1 cellular context compared by ENCODE assay signal in the genomic region with DNA sequence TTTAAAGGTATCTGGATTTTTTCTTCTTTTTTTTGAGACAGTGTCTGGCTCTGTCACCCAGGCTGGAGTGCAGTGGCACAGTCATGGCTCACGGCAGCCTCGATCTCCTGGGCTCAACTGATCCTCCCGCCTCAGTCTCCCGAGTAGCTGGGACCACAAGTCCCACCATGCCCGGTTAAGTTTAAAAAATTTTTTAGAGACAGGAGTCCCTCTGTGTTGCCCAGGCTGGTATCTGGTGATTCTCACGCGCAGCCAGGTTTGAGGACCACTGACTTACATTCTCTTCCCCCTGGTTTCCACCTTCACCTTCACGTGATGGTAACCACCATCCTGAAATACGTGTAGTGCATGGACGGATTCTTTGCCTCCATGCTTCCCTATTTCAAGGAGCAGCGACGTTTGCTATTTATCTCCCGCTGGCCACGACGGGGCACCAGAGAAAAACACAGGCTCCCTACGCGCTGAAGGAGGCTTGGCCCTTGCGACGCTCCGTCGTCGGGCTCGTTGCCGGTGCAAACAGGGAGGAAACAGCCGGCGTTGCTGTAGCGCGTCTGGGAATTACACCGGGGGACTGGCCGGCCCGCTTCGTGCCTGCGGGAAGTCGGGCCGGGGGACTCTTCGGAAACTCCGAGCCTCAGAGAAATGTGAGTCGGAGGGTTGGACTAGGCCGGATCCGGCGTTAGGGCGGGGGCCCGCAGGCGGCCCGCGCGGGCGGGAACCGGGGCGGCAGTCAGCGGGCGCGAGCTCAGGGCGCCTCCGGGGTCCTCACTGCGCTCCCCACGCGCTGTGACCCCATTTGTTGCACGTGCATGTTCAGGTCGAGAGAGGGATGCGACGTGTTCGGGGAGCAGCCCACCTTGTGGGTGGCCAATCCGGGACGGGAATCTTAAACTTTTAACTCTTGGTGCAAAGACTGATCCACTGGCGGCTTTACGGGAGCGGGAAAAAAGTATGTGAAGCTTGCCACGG.
TF ChIP-seq lines count a peak whose summit lies in the region.

A gene with protein sequence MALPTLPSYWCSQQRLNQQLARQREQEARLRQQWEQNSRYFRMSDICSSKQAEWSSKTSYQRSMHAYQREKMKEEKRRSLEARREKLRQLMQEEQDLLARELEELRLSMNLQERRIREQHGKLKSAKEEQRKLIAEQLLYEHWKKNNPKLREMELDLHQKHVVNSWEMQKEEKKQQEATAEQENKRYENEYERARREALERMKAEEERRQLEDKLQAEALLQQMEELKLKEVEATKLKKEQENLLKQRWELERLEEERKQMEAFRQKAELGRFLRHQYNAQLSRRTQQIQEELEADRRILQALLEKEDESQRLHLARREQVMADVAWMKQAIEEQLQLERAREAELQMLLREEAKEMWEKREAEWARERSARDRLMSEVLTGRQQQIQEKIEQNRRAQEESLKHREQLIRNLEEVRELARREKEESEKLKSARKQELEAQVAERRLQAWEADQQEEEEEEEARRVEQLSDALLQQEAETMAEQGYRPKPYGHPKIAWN (plus strand): TSS at position 492 of the 969 bp plus-strand sequence. CDS start 2,753 bp downstream, outside the sequence.

TF ChIP-seq in HepG2, 621 proteins besides CTCF, POLR2A, EP300 and RAD21 (continued from another document and continues in another):
- TF ChIP-seq, protein P1, sequence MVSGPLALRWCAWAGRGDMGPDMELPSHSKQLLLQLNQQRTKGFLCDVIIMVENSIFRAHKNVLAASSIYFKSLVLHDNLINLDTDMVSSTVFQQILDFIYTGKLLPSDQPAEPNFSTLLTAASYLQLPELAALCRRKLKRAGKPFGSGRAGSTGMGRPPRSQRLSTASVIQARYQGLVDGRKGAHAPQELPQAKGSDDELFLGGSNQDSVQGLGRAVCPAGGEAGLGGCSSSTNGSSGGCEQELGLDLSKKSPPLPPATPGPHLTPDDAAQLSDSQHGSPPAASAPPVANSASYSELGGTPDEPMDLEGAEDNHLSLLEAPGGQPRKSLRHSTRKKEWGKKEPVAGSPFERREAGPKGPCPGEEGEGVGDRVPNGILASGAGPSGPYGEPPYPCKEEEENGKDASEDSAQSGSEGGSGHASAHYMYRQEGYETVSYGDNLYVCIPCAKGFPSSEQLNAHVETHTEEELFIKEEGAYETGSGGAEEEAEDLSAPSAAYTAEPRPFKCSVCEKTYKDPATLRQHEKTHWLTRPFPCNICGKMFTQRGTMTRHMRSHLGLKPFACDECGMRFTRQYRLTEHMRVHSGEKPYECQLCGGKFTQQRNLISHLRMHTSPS (CRISPR knock-in tag; IDR thresholded peaks at IDR 0.05; ENCODE audit: low read depth) = peak; percentile 27; the same call in 1 of the 2 replicates
- TF ChIP-seq, protein P2, sequence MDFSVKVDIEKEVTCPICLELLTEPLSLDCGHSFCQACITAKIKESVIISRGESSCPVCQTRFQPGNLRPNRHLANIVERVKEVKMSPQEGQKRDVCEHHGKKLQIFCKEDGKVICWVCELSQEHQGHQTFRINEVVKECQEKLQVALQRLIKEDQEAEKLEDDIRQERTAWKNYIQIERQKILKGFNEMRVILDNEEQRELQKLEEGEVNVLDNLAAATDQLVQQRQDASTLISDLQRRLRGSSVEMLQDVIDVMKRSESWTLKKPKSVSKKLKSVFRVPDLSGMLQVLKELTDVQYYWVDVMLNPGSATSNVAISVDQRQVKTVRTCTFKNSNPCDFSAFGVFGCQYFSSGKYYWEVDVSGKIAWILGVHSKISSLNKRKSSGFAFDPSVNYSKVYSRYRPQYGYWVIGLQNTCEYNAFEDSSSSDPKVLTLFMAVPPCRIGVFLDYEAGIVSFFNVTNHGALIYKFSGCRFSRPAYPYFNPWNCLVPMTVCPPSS (IDR thresholded peaks at IDR 0.05) = no peak
- peak; percentile 86 for TF ChIP-seq ATF7-NPFF (CRISPR knock-in tag; IDR thresholded peaks at IDR 0.05; ENCODE audit: low read depth)
- TF ChIP-seq ZBTB7A (CRISPR knock-in tag; IDR thresholded peaks at IDR 0.05) = peak; percentile 54; the same call in 1 of the 2 replicates
- TF ChIP-seq ELF4 (CRISPR knock-in tag; IDR thresholded peaks at IDR 0.05; ENCODE audit: borderline replicate concordance) = no peak
- TF ChIP-seq NFKB2 (CRISPR knock-in tag; IDR thresholded peaks at IDR 0.05; ENCODE audit: borderline replicate concordance) = peak; percentile 39; the same call in 1 of the 2 replicates
- TF ChIP-seq KDM1A (CRISPR knock-in tag; IDR thresholded peaks at IDR 0.05) = peak; percentile 30; the same call in 1 of the 2 replicates
- no peak for TF ChIP-seq ZNF234 (CRISPR knock-in tag; conservative IDR thresholded peaks at IDR 0.05)
- TF ChIP-seq JDP2 (CRISPR knock-in tag; IDR thresholded peaks at IDR 0.05; ENCODE audit: borderline replicate concordance) = no peak
- no peak for TF ChIP-seq REXO4 (CRISPR knock-in tag; IDR thresholded peaks at IDR 0.05; ENCODE audit: borderline replicate concordance)
- TF ChIP-seq, protein P3, sequence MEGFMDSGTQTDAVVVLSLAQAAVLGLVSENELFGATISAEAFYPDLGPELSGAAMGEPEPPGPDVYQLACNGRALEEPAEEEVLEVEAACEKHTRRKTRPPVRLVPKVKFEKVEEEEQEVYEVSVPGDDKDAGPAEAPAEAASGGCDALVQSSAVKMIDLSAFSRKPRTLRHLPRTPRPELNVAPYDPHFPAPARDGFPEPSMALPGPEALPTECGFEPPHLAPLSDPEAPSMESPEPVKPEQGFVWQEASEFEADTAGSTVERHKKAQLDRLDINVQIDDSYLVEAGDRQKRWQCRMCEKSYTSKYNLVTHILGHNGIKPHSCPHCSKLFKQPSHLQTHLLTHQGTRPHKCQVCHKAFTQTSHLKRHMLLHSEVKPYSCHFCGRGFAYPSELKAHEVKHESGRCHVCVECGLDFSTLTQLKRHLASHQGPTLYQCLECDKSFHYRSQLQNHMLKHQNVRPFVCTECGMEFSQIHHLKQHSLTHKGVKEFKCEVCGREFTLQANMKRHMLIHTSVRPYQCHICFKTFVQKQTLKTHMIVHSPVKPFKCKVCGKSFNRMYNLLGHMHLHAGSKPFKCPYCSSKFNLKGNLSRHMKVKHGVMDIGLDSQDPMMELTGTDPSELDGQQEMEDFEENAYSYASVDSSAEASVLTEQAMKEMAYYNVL (CRISPR knock-in tag; IDR thresholded peaks at IDR 0.05; ENCODE audit: borderline replicate concordance) = no peak
- TF ChIP-seq NFYC (CRISPR knock-in tag; IDR thresholded peaks at IDR 0.05) = no peak; the same call in 1 of the 2 replicates
- TF ChIP-seq ZNF644 (CRISPR knock-in tag; IDR thresholded peaks at IDR 0.05; ENCODE audit: low read depth) = peak; percentile 41; the same call in 1 of the 2 replicates
- peak; percentile 86 for TF ChIP-seq TARDBP (CRISPR knock-in tag; IDR thresholded peaks at IDR 0.05)
- TF ChIP-seq ZNF292 (CRISPR knock-in tag; IDR thresholded peaks at IDR 0.05; ENCODE audit: borderline replicate concordance, low read depth) = peak; percentile 86; the same call in 1 of the 2 replicates
- TF ChIP-seq NAIF1 (CRISPR knock-in tag; IDR thresholded peaks at IDR 0.05; ENCODE audit: borderline replicate concordance) = peak; percentile 51; the same call in 1 of the 2 replicates
- TF ChIP-seq NCOA2 (CRISPR knock-in tag; IDR thresholded peaks at IDR 0.05) = peak; percentile 37
- 0 out of 2 replicates have a peak, but pooled peaks have one; percentile 88 for TF ChIP-seq CHCHD3 (CRISPR knock-in tag; IDR thresholded peaks at IDR 0.05)
- TF ChIP-seq SP5 (CRISPR knock-in tag; IDR thresholded peaks at IDR 0.05; ENCODE audit: borderline replicate concordance, low read depth) = no peak; the same call in 1 of the 2 replicates
- TF ChIP-seq, protein P4, sequence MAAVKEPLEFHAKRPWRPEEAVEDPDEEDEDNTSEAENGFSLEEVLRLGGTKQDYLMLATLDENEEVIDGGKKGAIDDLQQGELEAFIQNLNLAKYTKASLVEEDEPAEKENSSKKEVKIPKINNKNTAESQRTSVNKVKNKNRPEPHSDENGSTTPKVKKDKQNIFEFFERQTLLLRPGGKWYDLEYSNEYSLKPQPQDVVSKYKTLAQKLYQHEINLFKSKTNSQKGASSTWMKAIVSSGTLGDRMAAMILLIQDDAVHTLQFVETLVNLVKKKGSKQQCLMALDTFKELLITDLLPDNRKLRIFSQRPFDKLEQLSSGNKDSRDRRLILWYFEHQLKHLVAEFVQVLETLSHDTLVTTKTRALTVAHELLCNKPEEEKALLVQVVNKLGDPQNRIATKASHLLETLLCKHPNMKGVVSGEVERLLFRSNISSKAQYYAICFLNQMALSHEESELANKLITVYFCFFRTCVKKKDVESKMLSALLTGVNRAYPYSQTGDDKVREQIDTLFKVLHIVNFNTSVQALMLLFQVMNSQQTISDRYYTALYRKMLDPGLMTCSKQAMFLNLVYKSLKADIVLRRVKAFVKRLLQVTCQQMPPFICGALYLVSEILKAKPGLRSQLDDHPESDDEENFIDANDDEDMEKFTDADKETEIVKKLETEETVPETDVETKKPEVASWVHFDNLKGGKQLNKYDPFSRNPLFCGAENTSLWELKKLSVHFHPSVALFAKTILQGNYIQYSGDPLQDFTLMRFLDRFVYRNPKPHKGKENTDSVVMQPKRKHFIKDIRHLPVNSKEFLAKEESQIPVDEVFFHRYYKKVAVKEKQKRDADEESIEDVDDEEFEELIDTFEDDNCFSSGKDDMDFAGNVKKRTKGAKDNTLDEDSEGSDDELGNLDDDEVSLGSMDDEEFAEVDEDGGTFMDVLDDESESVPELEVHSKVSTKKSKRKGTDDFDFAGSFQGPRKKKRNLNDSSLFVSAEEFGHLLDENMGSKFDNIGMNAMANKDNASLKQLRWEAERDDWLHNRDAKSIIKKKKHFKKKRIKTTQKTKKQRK (IDR thresholded peaks at IDR 0.05; ENCODE audit: low read length) = no peak
- TF ChIP-seq ZNF749 (CRISPR knock-in tag; IDR thresholded peaks at IDR 0.05; ENCODE audit: borderline replicate concordance) = no peak
- peak; percentile 62 for TF ChIP-seq ETV5 (CRISPR knock-in tag; IDR thresholded peaks at IDR 0.05; ENCODE audit: borderline replicate concordance)
- TF ChIP-seq LCORL (IDR thresholded peaks at IDR 0.05) = no peak
- no peak for TF ChIP-seq LCORL (CRISPR knock-in tag; IDR thresholded peaks at IDR 0.05)
- TF ChIP-seq, protein P5, sequence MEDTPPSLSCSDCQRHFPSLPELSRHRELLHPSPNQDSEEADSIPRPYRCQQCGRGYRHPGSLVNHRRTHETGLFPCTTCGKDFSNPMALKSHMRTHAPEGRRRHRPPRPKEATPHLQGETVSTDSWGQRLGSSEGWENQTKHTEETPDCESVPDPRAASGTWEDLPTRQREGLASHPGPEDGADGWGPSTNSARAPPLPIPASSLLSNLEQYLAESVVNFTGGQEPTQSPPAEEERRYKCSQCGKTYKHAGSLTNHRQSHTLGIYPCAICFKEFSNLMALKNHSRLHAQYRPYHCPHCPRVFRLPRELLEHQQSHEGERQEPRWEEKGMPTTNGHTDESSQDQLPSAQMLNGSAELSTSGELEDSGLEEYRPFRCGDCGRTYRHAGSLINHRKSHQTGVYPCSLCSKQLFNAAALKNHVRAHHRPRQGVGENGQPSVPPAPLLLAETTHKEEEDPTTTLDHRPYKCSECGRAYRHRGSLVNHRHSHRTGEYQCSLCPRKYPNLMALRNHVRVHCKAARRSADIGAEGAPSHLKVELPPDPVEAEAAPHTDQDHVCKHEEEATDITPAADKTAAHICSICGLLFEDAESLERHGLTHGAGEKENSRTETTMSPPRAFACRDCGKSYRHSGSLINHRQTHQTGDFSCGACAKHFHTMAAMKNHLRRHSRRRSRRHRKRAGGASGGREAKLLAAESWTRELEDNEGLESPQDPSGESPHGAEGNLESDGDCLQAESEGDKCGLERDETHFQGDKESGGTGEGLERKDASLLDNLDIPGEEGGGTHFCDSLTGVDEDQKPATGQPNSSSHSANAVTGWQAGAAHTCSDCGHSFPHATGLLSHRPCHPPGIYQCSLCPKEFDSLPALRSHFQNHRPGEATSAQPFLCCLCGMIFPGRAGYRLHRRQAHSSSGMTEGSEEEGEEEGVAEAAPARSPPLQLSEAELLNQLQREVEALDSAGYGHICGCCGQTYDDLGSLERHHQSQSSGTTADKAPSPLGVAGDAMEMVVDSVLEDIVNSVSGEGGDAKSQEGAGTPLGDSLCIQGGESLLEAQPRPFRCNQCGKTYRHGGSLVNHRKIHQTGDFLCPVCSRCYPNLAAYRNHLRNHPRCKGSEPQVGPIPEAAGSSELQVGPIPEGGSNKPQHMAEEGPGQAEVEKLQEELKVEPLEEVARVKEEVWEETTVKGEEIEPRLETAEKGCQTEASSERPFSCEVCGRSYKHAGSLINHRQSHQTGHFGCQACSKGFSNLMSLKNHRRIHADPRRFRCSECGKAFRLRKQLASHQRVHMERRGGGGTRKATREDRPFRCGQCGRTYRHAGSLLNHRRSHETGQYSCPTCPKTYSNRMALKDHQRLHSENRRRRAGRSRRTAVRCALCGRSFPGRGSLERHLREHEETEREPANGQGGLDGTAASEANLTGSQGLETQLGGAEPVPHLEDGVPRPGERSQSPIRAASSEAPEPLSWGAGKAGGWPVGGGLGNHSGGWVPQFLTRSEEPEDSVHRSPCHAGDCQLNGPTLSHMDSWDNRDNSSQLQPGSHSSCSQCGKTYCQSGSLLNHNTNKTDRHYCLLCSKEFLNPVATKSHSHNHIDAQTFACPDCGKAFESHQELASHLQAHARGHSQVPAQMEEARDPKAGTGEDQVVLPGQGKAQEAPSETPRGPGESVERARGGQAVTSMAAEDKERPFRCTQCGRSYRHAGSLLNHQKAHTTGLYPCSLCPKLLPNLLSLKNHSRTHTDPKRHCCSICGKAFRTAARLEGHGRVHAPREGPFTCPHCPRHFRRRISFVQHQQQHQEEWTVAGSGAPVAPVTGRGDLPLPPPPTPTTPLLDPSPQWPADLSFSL (CRISPR knock-in tag; IDR thresholded peaks at IDR 0.05) = no peak
- TF ChIP-seq HOXA9 (CRISPR knock-in tag; IDR thresholded peaks at IDR 0.05; ENCODE audit: borderline replicate concordance) = no peak
- no peak; the same call in 1 of the 2 replicates for TF ChIP-seq NR2C2 (CRISPR knock-in tag; IDR thresholded peaks at IDR 0.05; ENCODE audit: borderline replicate concordance)
- no peak for TF ChIP-seq ZNF773 (CRISPR knock-in tag; IDR thresholded peaks at IDR 0.05; ENCODE audit: borderline replicate concordance)
- no peak for TF ChIP-seq XBP1 (CRISPR knock-in tag; IDR thresholded peaks at IDR 0.05)
- no peak for TF ChIP-seq ZNF468 (CRISPR knock-in tag; IDR thresholded peaks at IDR 0.05)
- peak; percentile 56; the same call in 1 of the 2 replicates for TF ChIP-seq JUND (CRISPR knock-in tag; IDR thresholded peaks at IDR 0.05)
- no peak for TF ChIP-seq ZNF17 (CRISPR knock-in tag; IDR thresholded peaks at IDR 0.05)
- TF ChIP-seq RARG (CRISPR knock-in tag; IDR thresholded peaks at IDR 0.05; ENCODE audit: low read depth) = no peak
- TF ChIP-seq, protein P6, sequence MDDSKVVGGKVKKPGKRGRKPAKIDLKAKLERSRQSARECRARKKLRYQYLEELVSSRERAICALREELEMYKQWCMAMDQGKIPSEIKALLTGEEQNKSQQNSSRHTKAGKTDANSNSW (CRISPR knock-in tag; IDR thresholded peaks at IDR 0.05; ENCODE audit: borderline replicate concordance) = no peak; the same call in 1 of the 2 replicates
- TF ChIP-seq PHF5A (CRISPR knock-in tag; IDR thresholded peaks at IDR 0.05; ENCODE audit: low read depth, unreplicated experiment) = peak; percentile 34
- no peak for TF ChIP-seq ZSCAN22 (CRISPR knock-in tag; IDR thresholded peaks at IDR 0.05)
- TF ChIP-seq REPIN1 (CRISPR knock-in tag; IDR thresholded peaks at IDR 0.05; ENCODE audit: borderline replicate concordance, low read depth) = peak; percentile 68; the same call in 1 of the 2 replicates
- TF ChIP-seq NFE2L2 (IDR thresholded peaks at IDR 0.05; ENCODE audit: low read length) = no peak
- no peak for TF ChIP-seq EHMT2 (IDR thresholded peaks at IDR 0.05; ENCODE audit: borderline replicate concordance, low read depth, low read length)
- TF ChIP-seq DPF2 (CRISPR knock-in tag; IDR thresholded peaks at IDR 0.05; ENCODE audit: borderline replicate concordance, low read depth) = no peak
